In the genomic region with DNA sequence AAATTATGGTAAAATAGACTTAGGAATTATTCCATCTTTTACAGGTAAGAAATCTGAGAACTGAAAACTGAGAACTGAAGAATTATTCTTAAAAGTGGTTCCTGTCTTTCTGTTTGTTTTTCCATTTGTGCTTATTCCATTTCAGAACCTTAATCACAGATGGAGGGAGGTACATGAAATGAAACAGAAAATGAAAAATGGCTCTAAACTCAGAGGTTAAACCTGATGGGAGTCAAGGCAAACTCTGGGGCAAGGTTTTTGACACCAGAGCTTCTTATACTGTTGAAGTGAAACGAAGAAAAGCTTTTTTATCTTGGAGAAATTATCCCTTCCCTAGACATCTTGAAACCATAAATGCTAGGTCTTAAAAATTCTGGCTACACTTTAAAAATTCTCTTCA, we compare ENCODE assay signal across 23 cellular contexts.
"Had no signal": no experiment of that assay in that cellular context is flagged by ENCODE, and none has a peak within 500 bp of the region (broad histone marks: within the 10 kb centered on the region; RNA-seq: fewer than 3 reads in every experiment).

No MANE protein-coding gene starts in this region.

- H3K4me1 ChIP-seq: lower lobe of right lung, psoas muscle, sigmoid colon, spleen, transverse colon, upper lobe of right lung, uterus had no signal

- ATAC-seq: left ventricle myocardium superior; lower lobe of right lung; naive thymus-derived CD8-positive, alpha-beta T cell; psoas muscle; right cardiac atrium; upper lobe of right lung had no signal

- H3K4me3 ChIP-seq: coronary artery, lower lobe of right lung, ovary, psoas muscle, sigmoid colon, skin epidermis, spleen, transverse colon, upper lobe of right lung, uterus had no signal

- DNase-seq: effector memory CD4-positive, alpha-beta T cell; hypothalamus; immature natural killer cell; islet precursor cell; kidney glomerular epithelial cell; left ventricle myocardium superior; lower lobe of right lung; naive thymus-derived CD8-positive, alpha-beta T cell; nephron progenitor cell; occipital lobe; ovary; posterior cingulate gyrus; psoas muscle; right cardiac atrium; sigmoid colon; spleen; stimulated activated CD4-positive, alpha-beta T cell treated with anti-CD3 and anti-CD28 coated beads, Interleukin-4, amount 100 ng/mL, for 4 hours; transverse colon; upper lobe of right lung; uterus had no signal

- FAIRE-seq: frontal cortex had no signal

- H3K27me3 ChIP-seq: ovary, sigmoid colon, spleen, transverse colon, upper lobe of right lung, uterus had no signal

- H3K36me3 ChIP-seq: lower lobe of right lung, ovary, sigmoid colon, spleen, transverse colon, upper lobe of right lung, uterus had no signal

- H3K27ac ChIP-seq: coronary artery, lower lobe of right lung, ovary, psoas muscle, sigmoid colon, skin epidermis, spleen, transverse colon, upper lobe of right lung, uterus had no signal

- H3K9me3 ChIP-seq: lower lobe of right lung, ovary, psoas muscle, sigmoid colon, spleen, transverse colon, upper lobe of right lung, uterus had no signal
